ENCODE assay signal across 9 cellular contexts in genomic region chr18:63322908-63323634, GRCh38. TPM values are rescaled to one million over a fixed set of nuclear protein-coding genes. Genes with fewer than 3 reads are reported as not detected.
A peak's percentile ranks its signal among the peaks of the same experiment; 100 is the strongest.
DNase-seq lines count a peak whose midpoint lies in the region; ATAC-seq, FAIRE-seq and TF ChIP-seq lines count a peak whose summit lies in the region.
"Had no signal": no experiment of that assay in that cellular context is flagged by ENCODE, and none has a peak within 500 bp of the region (broad histone marks: within the 10 kb centered on the region; RNA-seq: fewer than 3 reads in every experiment).

No MANE protein-coding gene starts in this region.

- ATAC-seq in PC-3: peak; percentile 18; the same call in 1 of the 2 replicates
- ATAC-seq in HG03175 (IDR thresholded peaks at IDR 0.05; ENCODE audit: unreplicated experiment): no peak

- no peaks in the 10 kb centered on the region for H3K27me3 Mint-ChIP-seq in activated T-helper 2 cell treated with anti-CD3 and anti-CD28 coated beads, Interferon-gamma antibody, Interleukin-2, Interleukin-4, amounts not matched to agents 10 μg/mL and 5 μg/mL and 100 μg/mL, durations not matched to agents 14 hours and 24 hours and 36 hours (ENCODE audit: low read depth)

- H3K79me2 ChIP-seq in DOHH2 (ENCODE audit: control insufficient read depth, low read length) (peaks cover 24% of the 10 kb centered on the region), Karpas-422 (ENCODE audit: low read length) (peaks cover 15% of the 10 kb centered on the region), PC-3 (ENCODE audit: low read length) (no peaks in the 10 kb centered on the region), osteoblast (ENCODE audit: insufficient read depth, low read length) (no peaks in the 10 kb centered on the region)

- H3K9ac ChIP-seq in Karpas-422 (ENCODE audit: low read length) (peak overlapping the region; percentile 8), PC-3 (ENCODE audit: low read length) (no peak overlapping the region)

- intact Hi-C loops in PC-3 (cut with micrococcal nuclease): loop anchor here (1.0 to 10.0 kb wide), 5 partner anchors 86 to 738 kb away; no protein-coding TSS in a partner anchor
- intact Hi-C loops in activated T-helper 2 cell treated with anti-CD3 and anti-CD28 coated beads, Interferon-gamma antibody, Interleukin-2, Interleukin-4, amounts not matched to agents 10 μg/mL and 5 μg/mL and 100 μg/mL, durations not matched to agents 14 hours and 24 hours and 36 hours (cut with micrococcal nuclease): loop anchor here (1.0 to 2.0 kb wide), 3 partner anchors 116 to 307 kb away; no protein-coding TSS in a partner anchor
- intact Hi-C loops in lower leg skin (cut with DNase I; ENCODE audit: low total_unique reads): loop anchor here (5.0 to 10.0 kb wide), 2 partner anchors 191 to 308 kb away; no protein-coding TSS in a partner anchor

- H3K4me2 ChIP-seq in DOHH2 (ENCODE audit: low read length) (peak overlapping the region; percentile 72), Karpas-422 (ENCODE audit: low read depth, low read length, poor library complexity, severe bottlenecking) (peak overlapping the region; percentile 12), PC-3 (ENCODE audit: low read length) (peak overlapping the region; percentile 42; the same call in 1 of the 2 replicates), osteoblast (ENCODE audit: insufficient read depth, low read length) (peak overlapping the region; percentile 48)

- CTCF ChIA-PET in PC-3 (lab: Charles Lee): interaction anchor here (0.6 to 1.7 kb wide), 5 partner anchors 116 to 343 kb away, joined by 3 to 8 read pairs (median 6); no protein-coding TSS in a partner anchor

- H3K4me1 Mint-ChIP-seq in activated T-helper 2 cell treated with anti-CD3 and anti-CD28 coated beads, Interferon-gamma antibody, Interleukin-2, Interleukin-4, amounts not matched to agents 10 μg/mL and 5 μg/mL and 100 μg/mL, durations not matched to agents 14 hours and 24 hours and 36 hours (ENCODE audit: low read depth): peaks cover 17% of the 10 kb centered on the region

- FAIRE-seq in frontal cortex (lab: Jason Lieb, UNC): peak; percentile 90

- peak; percentile 93 for DNase-seq in Karpas-422
- DNase-seq in PC-3: peak; percentile 76
- DNase-seq in activated T-helper 2 cell treated with anti-CD3 and anti-CD28 coated beads, Interferon-gamma antibody, Interleukin-2, Interleukin-4, amounts not matched to agents 10 μg/mL and 5 μg/mL and 100 μg/mL, durations not matched to agents 14 hours and 24 hours and 36 hours (ENCODE audit: low spot score): peak; percentile 39
- peak; percentile 58 to 62 for DNase-seq in frontal cortex (ENCODE audit: low spot score in 2 of 2)
- peak; percentile 85 for DNase-seq in osteoblast (ENCODE audit: insufficient read length, low spot score, missing footprints)
- DNase-seq in lower leg skin (ENCODE audit: low spot score in 2 of 2): no peak

- H4K20me1 ChIP-seq in DOHH2 (ENCODE audit: control insufficient read depth, insufficient read depth, low read depth, low read length): no peaks in the 10 kb centered on the region
- H4K20me1 ChIP-seq in Karpas-422 (ENCODE audit: insufficient read depth, low read depth, low read length): no peaks in the 10 kb centered on the region
- no peaks in the 10 kb centered on the region for H4K20me1 ChIP-seq in PC-3 (ENCODE audit: low read length)
- H4K20me1 ChIP-seq in osteoblast (ENCODE audit: insufficient read depth, low read length): no peaks in the 10 kb centered on the region

- H3K4me1 ChIP-seq in DOHH2 (ENCODE audit: control insufficient read depth, low read length) (peaks cover 33% of the 10 kb centered on the region), Karpas-422 (ENCODE audit: low read length) (peaks cover 27% of the 10 kb centered on the region), PC-3 (ENCODE audit: insufficient read depth, low read length) (peaks cover 12% of the 10 kb centered on the region; the same call in 1 of the 2 replicates), osteoblast (ENCODE audit: insufficient read depth, low read length) (peaks cover 16% of the 10 kb centered on the region)

- H3F3A ChIP-seq in DOHH2 (ENCODE audit: control insufficient read depth, insufficient read depth): peaks cover 11% of the 10 kb centered on the region
- H3F3A ChIP-seq in PC-3 (ENCODE audit: low read length, unreplicated experiment): no peaks in the 10 kb centered on the region

- H3K9me2 ChIP-seq in DOHH2 (replicated peaks; ENCODE audit: control insufficient read depth, low read length) (no peaks in the 10 kb centered on the region), Karpas-422 (replicated peaks; ENCODE audit: insufficient read depth, low read length) (no peaks in the 10 kb centered on the region), PC-3 (replicated peaks; ENCODE audit: low read length) (no peaks in the 10 kb centered on the region)

- POLR2A ChIA-PET in PC-3 (lab: Charles Lee; ENCODE audit: unreplicated experiment): interaction anchor here (0.7 kb wide), 1 partner anchor 359 kb away, joined by 3 read pairs; no protein-coding TSS in a partner anchor

- no peak overlapping the region for H3K27ac Mint-ChIP-seq in activated T-helper 2 cell treated with anti-CD3 and anti-CD28 coated beads, Interferon-gamma antibody, Interleukin-2, Interleukin-4, amounts not matched to agents 10 μg/mL and 5 μg/mL and 100 μg/mL, durations not matched to agents 14 hours and 24 hours and 36 hours
- H3K27ac Mint-ChIP-seq: dendritic cell treated with granulocyte-macrophage colony-stimulating factor and Interleukin-4, amounts not matched to agents 40 ng/mL and 50 ng/mL, for 4 days had no signal

- H3K27ac ChIP-seq in DOHH2 (ENCODE audit: low read depth, low read length) (peak overlapping the region; percentile 81; the same call in 1 of the 2 replicates), Karpas-422 (ENCODE audit: low read length) (peak overlapping the region; percentile 84), PC-3 (ENCODE audit: low read length) (no peak overlapping the region), osteoblast (ENCODE audit: low read depth, low read length) (no peak overlapping the region)

- no peak for TF ChIP-seq POLR2A in lower leg skin (IDR thresholded peaks at IDR 0.05)

- H3K4me3 ChIP-seq in DOHH2 (ENCODE audit: low read length) (peak overlapping the region; percentile 19; the same call in 1 of the 2 replicates), Karpas-422 (ENCODE audit: low read length) (no peak overlapping the region), PC-3 (ENCODE audit: low read length) (no peak overlapping the region), osteoblast (ENCODE audit: insufficient read depth, low read length) (no peak overlapping the region), lower leg skin (ENCODE audit: low read depth, poor library complexity, severe bottlenecking) (no peak overlapping the region)

- H3K27me3 ChIP-seq in DOHH2 (ENCODE audit: control insufficient read depth, low read length) (peaks cover 12% of the 10 kb centered on the region), Karpas-422 (ENCODE audit: low read length) (no peaks in the 10 kb centered on the region), PC-3 (ENCODE audit: low read length) (no peaks in the 10 kb centered on the region), osteoblast (ENCODE audit: insufficient read depth, low read length) (peaks cover 11% of the 10 kb centered on the region)

- H3K36me3 ChIP-seq in DOHH2 (ENCODE audit: control insufficient read depth, low read length) (peaks cover 16% of the 10 kb centered on the region), Karpas-422 (ENCODE audit: insufficient read depth, low read length) (no peaks in the 10 kb centered on the region), PC-3 (ENCODE audit: low read depth, low read length) (no peaks in the 10 kb centered on the region), osteoblast (ENCODE audit: insufficient read depth, low read length) (no peaks in the 10 kb centered on the region)

- no peak overlapping the region for H3K4me3 Mint-ChIP-seq in activated T-helper 2 cell treated with anti-CD3 and anti-CD28 coated beads, Interferon-gamma antibody, Interleukin-2, Interleukin-4, amounts not matched to agents 10 μg/mL and 5 μg/mL and 100 μg/mL, durations not matched to agents 14 hours and 24 hours and 36 hours (ENCODE audit: low read depth)
- H3K4me3 Mint-ChIP-seq: dendritic cell treated with granulocyte-macrophage colony-stimulating factor and Interleukin-4, amounts not matched to agents 40 ng/mL and 50 ng/mL, for 4 days had no signal

- H3K36me3 Mint-ChIP-seq in activated T-helper 2 cell treated with anti-CD3 and anti-CD28 coated beads, Interferon-gamma antibody, Interleukin-2, Interleukin-4, amounts not matched to agents 10 μg/mL and 5 μg/mL and 100 μg/mL, durations not matched to agents 14 hours and 24 hours and 36 hours (ENCODE audit: low read depth): peaks cover 11% of the 10 kb centered on the region

- BruUV-seq in PC-3 (replicated peaks; lab: Mats Ljungman, UMichigan): no TSS peak

- TF ChIP-seq CTCF in DOHH2 (IDR thresholded peaks at IDR 0.05; ENCODE audit: low read depth, low read length, poor library complexity, severe bottlenecking) (peak; percentile 81), PC-3 (conservative IDR thresholded peaks at IDR 0.05; ENCODE audit: low read depth, low read length) (peak; percentile 82), osteoblast (IDR thresholded peaks at IDR 0.05; ENCODE audit: extremely low read depth, low read depth, low read length) (peak; percentile 75), lower leg skin (IDR thresholded peaks at IDR 0.05) (no peak)

- H3K9me3 Mint-ChIP-seq in activated T-helper 2 cell treated with anti-CD3 and anti-CD28 coated beads, Interferon-gamma antibody, Interleukin-2, Interleukin-4, amounts not matched to agents 10 μg/mL and 5 μg/mL and 100 μg/mL, durations not matched to agents 14 hours and 24 hours and 36 hours: no peaks in the 10 kb centered on the region
- H3K9me3 Mint-ChIP-seq: dendritic cell treated with granulocyte-macrophage colony-stimulating factor and Interleukin-4, amounts not matched to agents 40 ng/mL and 50 ng/mL, for 4 days had no signal

- WGBS in lower leg skin, 2 donors: 26 to 31% methylated on average over 8 of the region's 8 CpGs

- no peaks in the 10 kb centered on the region for H3K9me3 ChIP-seq in DOHH2 (ENCODE audit: control insufficient read depth, insufficient read depth, low read length)
- no peaks in the 10 kb centered on the region for H3K9me3 ChIP-seq in Karpas-422 (ENCODE audit: low read length)
- no peaks in the 10 kb centered on the region for H3K9me3 ChIP-seq in PC-3 (ENCODE audit: low read length)
- H3K9me3 ChIP-seq in osteoblast (ENCODE audit: low read depth, low read length): no peaks in the 10 kb centered on the region

- H2AFZ ChIP-seq in Karpas-422 (ENCODE audit: low read length) (no peak overlapping the region), PC-3 (ENCODE audit: low read length) (peak overlapping the region; percentile 51; the same call in 1 of the 2 replicates), osteoblast (ENCODE audit: low read length) (peak overlapping the region; percentile 62)

RNA-seq across cellular contexts. Expression of gene BCL2, which starts 3.5 kb away (rescaled TPM):
- 263 and 271 TPM in 2 replicates for total RNA-seq in Karpas-422 (2014; rRNA removed; shearing (Covaris generic); ENCODE audit: low replicate concordance)
- total RNA-seq in PC-3 (2014; rRNA removed) (1.3 and 1.5 TPM in 2 replicates), frontal cortex (17.9 TPM), osteoblast (10.6 and 11.9 TPM in 2 replicates), lower leg skin (10 to 100 TPM; 12.8 to 21.7 (median 18.2) TPM)
- 76.1 and 79.0 TPM in 2 replicates for total RNA-seq in activated T-helper 2 cell treated with anti-CD3 and anti-CD28 coated beads, Interferon-gamma antibody, Interleukin-2, Interleukin-4, amounts not matched to agents 10 μg/mL and 5 μg/mL and 100 μg/mL, durations not matched to agents 14 hours and 24 hours and 36 hours

RNA-seq across cellular contexts. Expression of gene KDSR, which starts 43.9 kb away (rescaled TPM):
- total RNA-seq in Karpas-422 (2014; rRNA removed; shearing (Covaris generic); ENCODE audit: low replicate concordance): 56.8 and 64.4 TPM in 2 replicates
- 15.8 and 16.1 TPM in 2 replicates for total RNA-seq in PC-3 (2014; rRNA removed)
- 73.3 and 76.1 TPM in 2 replicates for total RNA-seq in activated T-helper 2 cell treated with anti-CD3 and anti-CD28 coated beads, Interferon-gamma antibody, Interleukin-2, Interleukin-4, amounts not matched to agents 10 μg/mL and 5 μg/mL and 100 μg/mL, durations not matched to agents 14 hours and 24 hours and 36 hours
- 12.2 TPM for total RNA-seq in frontal cortex
- 46.3 and 53.0 TPM in 2 replicates for total RNA-seq in osteoblast
- 100 to 1,000 TPM in 2 of 4 donors, 10 to 100 TPM in 2; 91.7 to 121 (median 99.3) TPM for total RNA-seq in lower leg skin

Comparison
In these comparisons a context has a peak if more than half of its experiments do, and no peak if none do; other contexts are left out.
1. H3K27ac ChIP-seq: peak in DOHH2 (single experiment) and Karpas-422 (single experiment); none in PC-3 (single experiment) and osteoblast (single experiment).
2. H3K4me2 ChIP-seq: peak in every context shown above with its lines; median percentile 72 in DOHH2; 48 in osteoblast; 42 in PC-3; 12 in Karpas-422.
3. CTCF ChIP-seq: peak in DOHH2 (single experiment), PC-3 (single experiment) and osteoblast (single experiment); none in lower leg skin (0 of 3).
4. DNase-seq: peak in Karpas-422 (single experiment), PC-3 (single experiment), activated T-helper 2 cell treated with anti-CD3 and anti-CD28 coated beads, Interferon-gamma antibody, Interleukin-2, Interleukin-4, amounts not matched to agents 10 μg/mL and 5 μg/mL and 100 μg/mL, durations not matched to agents 14 hours and 24 hours and 36 hours (single experiment), frontal cortex (2 of 2) and osteoblast (single experiment); none in lower leg skin (0 of 2).